In the genomic region with DNA sequence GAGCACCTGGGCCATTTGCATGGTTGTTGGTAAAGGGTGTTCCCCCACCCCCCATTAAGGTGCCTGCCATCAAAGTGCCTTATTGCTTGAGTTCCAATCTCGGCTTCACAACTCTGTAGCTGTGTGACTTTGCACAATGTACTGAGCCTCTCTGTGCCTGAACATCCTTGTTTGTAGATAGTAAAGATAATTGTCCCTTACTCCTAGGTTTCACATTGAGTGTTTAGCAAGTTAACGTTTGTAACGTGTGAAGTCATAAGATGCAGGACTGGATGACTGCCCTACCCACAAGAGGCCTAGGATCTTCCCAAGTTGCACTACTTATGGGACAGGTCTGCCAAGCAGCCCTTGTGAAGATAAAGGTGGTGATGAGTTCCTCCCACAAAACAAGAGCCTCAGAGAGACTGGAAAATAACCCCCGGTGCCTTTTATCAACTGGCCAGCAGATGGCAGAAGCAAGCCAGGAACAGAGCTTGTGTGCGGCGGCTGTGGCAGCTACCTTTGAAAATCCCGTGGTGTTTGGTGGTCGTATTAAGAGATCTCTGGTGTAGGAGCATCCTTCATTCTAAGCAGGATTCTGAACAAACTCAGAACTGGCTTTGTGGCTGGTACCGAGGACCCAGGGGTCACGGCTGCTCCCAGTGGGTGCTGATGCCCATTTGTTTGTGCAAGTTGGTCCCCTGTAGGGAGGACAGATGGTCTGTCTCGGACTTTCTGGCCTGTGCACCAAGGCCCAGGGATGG, we compare ENCODE assay signal across 8 cellular contexts.
DNase-seq lines count a peak whose midpoint lies in the region; ATAC-seq and TF ChIP-seq lines count a peak whose summit lies in the region.

No MANE protein-coding gene starts in this region.

- H3K4me1 ChIP-seq in right atrium auricular region (peaks cover 0 to 14% of the 10 kb centered on the region in 2 donors), gastrocnemius medialis (peaks cover 46 to 54% of the 10 kb centered on the region in 2 donors)

- TF ChIP-seq CTCF in right atrium auricular region (IDR thresholded peaks at IDR 0.05) (peak; percentile 69 to 94), gastrocnemius medialis (IDR thresholded peaks at IDR 0.05 in 4 of 5, conservative IDR thresholded peaks at IDR 0.05 in 1 of 5) (peak; percentile 78 to 92 (median 80))

- DNase-seq in GF-D8 (lab: John Stamatoyannopoulos, UW) = peak; percentile 87
- peak; percentile 14 for DNase-seq in NCI-H1694 (lab: John Stamatoyannopoulos, UW)
- DNase-seq in T-helper 1 cell = peak; percentile 28 to 82 (median 44)
- DNase-seq in amniotic stem cell (lab: John Stamatoyannopoulos, UW) = peak; percentile 42
- DNase-seq in right atrium auricular region (ENCODE audit: low spot score) = peak; percentile 69
- peak in 1 of 2 donors; percentile 63 for DNase-seq in gastrocnemius medialis

- H3K4me3 ChIP-seq in right atrium auricular region (no peak overlapping the region), gastrocnemius medialis (peak overlapping the region in 2 of 4 donors; percentile 22 to 32)

- no peak for TF ChIP-seq POLR2A in gastrocnemius medialis (IDR thresholded peaks at IDR 0.05)

- no peaks in the 10 kb centered on the region for H3K9me3 ChIP-seq in right atrium auricular region
- H3K9me3 ChIP-seq in gastrocnemius medialis = no peaks in the 10 kb centered on the region

- H3K36me3 ChIP-seq in right atrium auricular region = no peaks in the 10 kb centered on the region
- H3K36me3 ChIP-seq in gastrocnemius medialis = no peaks in the 10 kb centered on the region

- H3K27me3 ChIP-seq in right atrium auricular region = no peaks in the 10 kb centered on the region
- H3K27me3 ChIP-seq in gastrocnemius medialis = no peaks in the 10 kb centered on the region

- intact Hi-C loops in gastrocnemius medialis (cut with DNase I; ENCODE audit: low total_unique reads) = loop anchor here (5.0 to 10.0 kb wide), 5 partner anchors 60 to 1840 kb away; no protein-coding TSS in a partner anchor

- ATAC-seq in HG02588 (IDR thresholded peaks at IDR 0.05; ENCODE audit: unreplicated experiment) (peak; percentile 44), gastrocnemius medialis (peak; percentile 28 to 29), GM21360 (IDR thresholded peaks at IDR 0.05; ENCODE audit: unreplicated experiment) (no peak)

- in situ Hi-C loops in gastrocnemius medialis (cut with MboI; ENCODE audit: low sequenced_read_pairs in 4 of 4) = loop anchor here in 2 of 4 donors (10.0 to 25.0 kb wide), 4 partner anchors 112 to 1055 kb away; partner anchors contain the start of genes FAM217B (in 1 of the 2) and PPP1R3D (in 1 of the 2)

- H3K27ac ChIP-seq in right atrium auricular region = no peak overlapping the region
- peak overlapping the region; percentile 75 to 93 (median 88) for H3K27ac ChIP-seq in gastrocnemius medialis

Comparison
In these comparisons a context has a peak if more than half of its experiments do, and no peak if none do; other contexts are left out.
1. H3K27ac ChIP-seq: peak in gastrocnemius medialis (4 of 4); none in right atrium auricular region (0 of 2).